In genomic region chr1:15526490-15527339, GRCh38 we compare ENCODE assay signal across 8 cellular contexts. TPM values are rescaled to one million over a fixed set of nuclear protein-coding genes. Genes with fewer than 3 reads are reported as not detected.
DNase-seq lines count a peak whose midpoint lies in the region; TF ChIP-seq lines count a peak whose summit lies in the region.

Gene DNAJC16, plus strand, starts transcription at chr1:15526848. Its CDS starts 2,258 bp downstream, at chr1:15529106.

- H3K27me3 ChIP-seq in H7 (ENCODE audit: control insufficient read depth, insufficient read depth, low read length): no peaks in the 10 kb centered on the region

- peak within 1 kb of the TSS; percentile 94 for H3K4me3 ChIP-seq in H7 (ENCODE audit: insufficient read depth, low read depth, low read length)
- peak within 1 kb of the TSS; percentile 90 for H3K4me3 ChIP-seq in fibroblast of villous mesenchyme (ENCODE audit: low read depth, low read length)

- H3K36me3 ChIP-seq in ES-I3 (ENCODE audit: insufficient read depth, low read length) (no peaks in the 10 kb centered on the region), H7 (replicated peaks; ENCODE audit: control insufficient read depth, insufficient read depth, low read length) (peaks cover 1% of the 10 kb centered on the region; the same call in 1 of the 2 replicates)

- TF ChIP-seq CTCF in fibroblast of villous mesenchyme (IDR thresholded peaks at IDR 0.05; ENCODE audit: insufficient read depth, low read depth, low read length) (peak; percentile 23), neural crest cell (conservative IDR thresholded peaks at IDR 0.05) (no peak)

- DNase-seq in H7 (peak; percentile 92), M059J (ENCODE audit: low read depth) (peak; percentile 100), SHP77 treated with DMSO at 0.1 percent for 48 hours (lab: John Stamatoyannopoulos, UW) (peak; percentile 99), activated gamma-delta T cell (lab: John Stamatoyannopoulos, UW) (peak; percentile 77), fibroblast of villous mesenchyme (ENCODE audit: low read depth) (peak; percentile 100), neural crest cell (ENCODE audit: low read depth, low spot score) (peak; percentile 97), stromal cell of bone marrow (ENCODE audit: low read depth) (peak; percentile 100)

- H3K27ac Mint-ChIP-seq in neural crest cell (ENCODE audit: unreplicated experiment): peak within 1 kb of the TSS; percentile 20

- H3K9me3 ChIP-seq in ES-I3 (ENCODE audit: control insufficient read depth, insufficient read depth, low read length): no peaks in the 10 kb centered on the region

- H3K4me1 Mint-ChIP-seq in neural crest cell: peaks cover 48% of the 10 kb centered on the region

- no peaks in the 10 kb centered on the region for H3K27me3 Mint-ChIP-seq in neural crest cell (ENCODE audit: low read depth)

- H3K9me3 Mint-ChIP-seq in neural crest cell: no peaks in the 10 kb centered on the region

- peak within 1 kb of the TSS; percentile 91 for H3K4me3 Mint-ChIP-seq in neural crest cell

- no peaks in the 10 kb centered on the region for H3K36me3 Mint-ChIP-seq in neural crest cell (ENCODE audit: low read depth)

- peak within 1 kb of the TSS; percentile 70 for H3K9ac ChIP-seq in ES-I3 (ENCODE audit: low read depth, low read length)

- no peaks in the 10 kb centered on the region for H3K4me1 ChIP-seq in ES-I3 (ENCODE audit: insufficient read depth, low read length)

RNA-seq across cellular contexts. Expression of gene DNAJC16, which starts in this region (rescaled TPM):
- 14.7 and 15.7 TPM in 2 replicates for total RNA-seq in H7 (2014; rRNA removed; shearing (Covaris generic))
- 12.1 and 17.6 TPM in 2 replicates for total RNA-seq in M059J (2014; rRNA removed; shearing (Covaris generic))
- total RNA-seq in fibroblast of villous mesenchyme: 14.2 and 27.2 TPM in 2 replicates
- total RNA-seq in neural crest cell: 21.5 and 23.6 TPM in 2 replicates

Comparison
In these comparisons a context has a peak if more than half of its experiments do, and no peak if none do; other contexts are left out.
1. Peak in every context shown above with its lines: DNase-seq and H3K4me3 ChIP-seq.